2 cellular contexts compared by ENCODE assay signal in the genomic region with DNA sequence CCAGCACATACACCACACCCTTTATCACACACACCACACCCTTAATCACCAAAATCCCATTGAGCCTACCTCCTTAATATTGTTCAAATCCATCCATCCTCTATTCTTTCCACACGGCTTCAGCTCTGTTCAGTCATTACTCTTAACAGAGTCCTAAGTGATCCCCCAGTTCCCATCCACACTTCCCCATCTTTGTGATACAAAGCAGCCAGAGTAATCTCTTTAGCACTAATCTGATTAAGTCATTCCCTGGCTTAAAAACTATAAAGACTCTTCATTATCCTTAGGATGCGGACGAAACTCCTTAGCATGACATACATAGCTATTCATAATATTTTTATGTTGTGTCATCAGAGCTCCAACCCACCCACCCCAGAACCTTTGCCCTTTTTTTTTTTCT.
TF ChIP-seq lines count a peak whose summit lies in the region.

No MANE protein-coding gene starts in this region.

TF ChIP-seq in SK-N-SH treated with all-trans-retinoic acid at 6 μM for 48 hours, 23 proteins besides CTCF, POLR2A, EP300 and RAD21:
- TF ChIP-seq, protein P1, sequence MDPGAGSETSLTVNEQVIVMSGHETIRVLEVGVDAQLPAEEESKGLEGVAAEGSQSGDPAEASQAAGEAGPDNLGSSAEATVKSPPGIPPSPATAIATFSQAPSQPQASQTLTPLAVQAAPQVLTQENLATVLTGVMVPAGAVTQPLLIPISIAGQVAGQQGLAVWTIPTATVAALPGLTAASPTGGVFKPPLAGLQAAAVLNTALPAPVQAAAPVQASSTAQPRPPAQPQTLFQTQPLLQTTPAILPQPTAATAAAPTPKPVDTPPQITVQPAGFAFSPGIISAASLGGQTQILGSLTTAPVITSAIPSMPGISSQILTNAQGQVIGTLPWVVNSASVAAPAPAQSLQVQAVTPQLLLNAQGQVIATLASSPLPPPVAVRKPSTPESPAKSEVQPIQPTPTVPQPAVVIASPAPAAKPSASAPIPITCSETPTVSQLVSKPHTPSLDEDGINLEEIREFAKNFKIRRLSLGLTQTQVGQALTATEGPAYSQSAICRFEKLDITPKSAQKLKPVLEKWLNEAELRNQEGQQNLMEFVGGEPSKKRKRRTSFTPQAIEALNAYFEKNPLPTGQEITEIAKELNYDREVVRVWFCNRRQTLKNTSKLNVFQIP (CRISPR knock-in tag; IDR thresholded peaks at IDR 0.05; ENCODE audit: borderline replicate concordance, low read depth) = no peak
- peak; percentile 68 for TF ChIP-seq ISL1 (CRISPR knock-in tag; IDR thresholded peaks at IDR 0.05)

TF ChIP-seq in SK-N-SH, 30 proteins besides CTCF, POLR2A, EP300 and RAD21 (continued from another document):
- TF ChIP-seq, protein P2, sequence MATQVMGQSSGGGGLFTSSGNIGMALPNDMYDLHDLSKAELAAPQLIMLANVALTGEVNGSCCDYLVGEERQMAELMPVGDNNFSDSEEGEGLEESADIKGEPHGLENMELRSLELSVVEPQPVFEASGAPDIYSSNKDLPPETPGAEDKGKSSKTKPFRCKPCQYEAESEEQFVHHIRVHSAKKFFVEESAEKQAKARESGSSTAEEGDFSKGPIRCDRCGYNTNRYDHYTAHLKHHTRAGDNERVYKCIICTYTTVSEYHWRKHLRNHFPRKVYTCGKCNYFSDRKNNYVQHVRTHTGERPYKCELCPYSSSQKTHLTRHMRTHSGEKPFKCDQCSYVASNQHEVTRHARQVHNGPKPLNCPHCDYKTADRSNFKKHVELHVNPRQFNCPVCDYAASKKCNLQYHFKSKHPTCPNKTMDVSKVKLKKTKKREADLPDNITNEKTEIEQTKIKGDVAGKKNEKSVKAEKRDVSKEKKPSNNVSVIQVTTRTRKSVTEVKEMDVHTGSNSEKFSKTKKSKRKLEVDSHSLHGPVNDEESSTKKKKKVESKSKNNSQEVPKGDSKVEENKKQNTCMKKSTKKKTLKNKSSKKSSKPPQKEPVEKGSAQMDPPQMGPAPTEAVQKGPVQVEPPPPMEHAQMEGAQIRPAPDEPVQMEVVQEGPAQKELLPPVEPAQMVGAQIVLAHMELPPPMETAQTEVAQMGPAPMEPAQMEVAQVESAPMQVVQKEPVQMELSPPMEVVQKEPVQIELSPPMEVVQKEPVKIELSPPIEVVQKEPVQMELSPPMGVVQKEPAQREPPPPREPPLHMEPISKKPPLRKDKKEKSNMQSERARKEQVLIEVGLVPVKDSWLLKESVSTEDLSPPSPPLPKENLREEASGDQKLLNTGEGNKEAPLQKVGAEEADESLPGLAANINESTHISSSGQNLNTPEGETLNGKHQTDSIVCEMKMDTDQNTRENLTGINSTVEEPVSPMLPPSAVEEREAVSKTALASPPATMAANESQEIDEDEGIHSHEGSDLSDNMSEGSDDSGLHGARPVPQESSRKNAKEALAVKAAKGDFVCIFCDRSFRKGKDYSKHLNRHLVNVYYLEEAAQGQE (IDR thresholded peaks at IDR 0.05; ENCODE audit: low read depth, low read length) = no peak
- TF ChIP-seq EZH2phosphoT487 (IDR thresholded peaks at IDR 0.05; ENCODE audit: borderline replicate concordance, low read depth) (no peak), SIN3A (IDR thresholded peaks at IDR 0.05; ENCODE audit: borderline replicate concordance, low read depth, low read length) (no peak), MEF2A (IDR thresholded peaks at IDR 0.05; ENCODE audit: borderline replicate concordance, low read depth) (no peak), JUND (IDR thresholded peaks at IDR 0.05) (no peak), TEAD4 (IDR thresholded peaks at IDR 0.05; ENCODE audit: borderline replicate concordance, insufficient read depth) (no peak), RXRA (IDR thresholded peaks at IDR 0.05; ENCODE audit: borderline replicate concordance, low read depth) (no peak), RFX5 (IDR thresholded peaks at IDR 0.05; ENCODE audit: low read length) (no peak), NFIC (IDR thresholded peaks at IDR 0.05; ENCODE audit: borderline replicate concordance) (no peak), NRF1 (IDR thresholded peaks at IDR 0.05; ENCODE audit: low read depth, low read length) (no peak), FOXM1 (IDR thresholded peaks at IDR 0.05; ENCODE audit: low read depth) (no peak), TAF1 (IDR thresholded peaks at IDR 0.05; ENCODE audit: borderline replicate concordance, low read depth, low read length) (no peak)
- TF ChIP-seq, protein P3, sequence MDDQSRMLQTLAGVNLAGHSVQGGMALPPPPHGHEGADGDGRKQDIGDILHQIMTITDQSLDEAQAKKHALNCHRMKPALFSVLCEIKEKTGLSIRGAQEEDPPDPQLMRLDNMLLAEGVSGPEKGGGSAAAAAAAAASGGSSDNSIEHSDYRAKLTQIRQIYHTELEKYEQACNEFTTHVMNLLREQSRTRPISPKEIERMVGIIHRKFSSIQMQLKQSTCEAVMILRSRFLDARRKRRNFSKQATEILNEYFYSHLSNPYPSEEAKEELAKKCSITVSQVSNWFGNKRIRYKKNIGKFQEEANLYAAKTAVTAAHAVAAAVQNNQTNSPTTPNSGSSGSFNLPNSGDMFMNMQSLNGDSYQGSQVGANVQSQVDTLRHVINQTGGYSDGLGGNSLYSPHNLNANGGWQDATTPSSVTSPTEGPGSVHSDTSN (IDR thresholded peaks at IDR 0.05) = no peak
- TF ChIP-seq, protein P4, sequence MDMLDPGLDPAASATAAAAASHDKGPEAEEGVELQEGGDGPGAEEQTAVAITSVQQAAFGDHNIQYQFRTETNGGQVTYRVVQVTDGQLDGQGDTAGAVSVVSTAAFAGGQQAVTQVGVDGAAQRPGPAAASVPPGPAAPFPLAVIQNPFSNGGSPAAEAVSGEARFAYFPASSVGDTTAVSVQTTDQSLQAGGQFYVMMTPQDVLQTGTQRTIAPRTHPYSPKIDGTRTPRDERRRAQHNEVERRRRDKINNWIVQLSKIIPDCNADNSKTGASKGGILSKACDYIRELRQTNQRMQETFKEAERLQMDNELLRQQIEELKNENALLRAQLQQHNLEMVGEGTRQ (IDR thresholded peaks at IDR 0.05; ENCODE audit: borderline replicate concordance, low read depth, low read length) = no peak
